23 cellular contexts compared by ENCODE assay signal in the genomic region with DNA sequence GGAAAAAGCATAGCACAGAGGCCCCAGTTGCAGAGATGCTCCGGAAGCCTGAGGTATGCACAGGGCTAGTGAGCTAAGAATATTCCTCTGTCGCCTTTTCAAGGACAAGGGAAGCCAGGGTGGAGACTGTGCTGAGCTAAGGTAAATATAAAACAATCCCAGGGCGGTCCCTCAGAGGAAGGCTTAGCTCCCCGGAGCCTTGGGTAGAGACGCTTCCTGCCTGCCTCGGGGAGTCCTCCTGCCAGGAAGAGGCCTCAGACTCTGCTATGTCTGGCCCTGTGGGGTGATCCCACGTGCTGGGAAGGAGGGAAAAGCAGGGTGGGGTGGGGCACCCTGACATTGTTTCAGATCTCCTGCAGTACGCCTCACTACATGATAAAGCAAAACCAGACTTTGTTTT.
DNase-seq lines count a peak whose midpoint lies in the region; ATAC-seq lines count a peak whose summit lies in the region.
"Had no signal": no experiment of that assay in that cellular context is flagged by ENCODE, and none has a peak within 500 bp of the region (broad histone marks: within the 10 kb centered on the region; RNA-seq: fewer than 3 reads in every experiment).

No MANE protein-coding gene starts in this region.

- DNase-seq in UCSD-AML1 (lab: John Stamatoyannopoulos, UW; ENCODE audit: unreplicated experiment) = peak; percentile 65
- peak; percentile 27 for DNase-seq in left ventricle myocardium superior
- DNase-seq in mucosa of gallbladder (ENCODE audit: low spot score) = peak; percentile 32
- DNase-seq in medulla oblongata (ENCODE audit: extremely low spot score) = no peak
- no peak for DNase-seq in DMS 273 (lab: John Stamatoyannopoulos, UW; ENCODE audit: unreplicated experiment)
- no peak for DNase-seq in stimulated activated naive CD4-positive, alpha-beta T cell (lab: John Stamatoyannopoulos, UW)
- DNase-seq: activated CD4-positive, alpha-beta memory T cell treated with anti-CD3 and anti-CD28 coated beads for 36 hours; activated CD8-positive, alpha-beta memory T cell treated with anti-CD3 and anti-CD28 coated beads, Interleukin-2, amount 50 U/mL, for 48 hours; gastrocnemius medialis; islet precursor cell; MG63; naive B cell; NCI-H1417 treated with DMSO at 0.1 percent for 48 hours; NCI-H2107; psoas muscle; RPMI8226; stimulated activated naive CD8-positive, alpha-beta T cell treated with anti-CD3 and anti-CD28 coated beads, Interleukin-15, Interleukin-2, amounts not matched to agents 100 U/mL and 50 U/mL, for 24 hours had no signal

- no peaks in the 10 kb centered on the region for H4K20me1 ChIP-seq in BLaER1

- intact Hi-C loops in left ventricle myocardium superior (cut with micrococcal nuclease) = loop anchor here (10.0 kb wide), 1 partner anchor 336 kb away; no protein-coding TSS in a partner anchor

- H3K4me2 ChIP-seq in BLaER1 = peak overlapping the region; percentile 83

- H3K27ac ChIP-seq in BLaER1 = peak overlapping the region; percentile 80
- H3K27ac ChIP-seq: gastrocnemius medialis, psoas muscle, SK-N-MC had no signal

- H3K4me1 ChIP-seq in BLaER1 = peaks cover 52% of the 10 kb centered on the region
- H3K4me1 ChIP-seq: gastrocnemius medialis, psoas muscle had no signal

- H3K9ac ChIP-seq in BLaER1 = no peak overlapping the region

- no peaks in the 10 kb centered on the region for H3K27me3 ChIP-seq in BLaER1
- H3K27me3 ChIP-seq: gastrocnemius medialis, MG63 had no signal

- no peaks in the 10 kb centered on the region for H3K36me3 ChIP-seq in BLaER1
- H3K36me3 ChIP-seq: gastrocnemius medialis, MG63 had no signal

- 0 out of 2 replicates have a peak overlapping the region, but pooled peaks have one; percentile 23 for H3K4me3 ChIP-seq in BLaER1
- H3K4me3 ChIP-seq: gastrocnemius medialis, K562, MG63, psoas muscle, SK-N-MC had no signal

- H3K9me3 ChIP-seq in BLaER1 = no peaks in the 10 kb centered on the region
- H3K9me3 ChIP-seq: gastrocnemius medialis, MG63, psoas muscle had no signal

- ATAC-seq in left ventricle myocardium superior (peak; percentile 81), HG03159 (IDR thresholded peaks at IDR 0.05; ENCODE audit: unreplicated experiment) (no peak)
- ATAC-seq: activated CD4-positive, CD25-positive, alpha-beta regulatory T cell treated with anti-CD3 and anti-CD28 coated beads, Interleukin-2, amount 50 U/mL, for 24 hours; activated T-helper 17 cell treated with anti-CD3 and anti-CD28 coated beads, Interleukin-2, amount 50 U/mL, for 72 hours; K562; stimulated activated naive CD8-positive, alpha-beta T cell treated with anti-CD3 and anti-CD28 coated beads, Interleukin-15, Interleukin-2, amounts not matched to agents 100 U/mL and 50 U/mL, for 24 hours had no signal

Comparison
In these comparisons a context has a peak if more than half of its experiments do, and no peak if none do; other contexts are left out.
1. DNase-seq: peak in UCSD-AML1 (single experiment), left ventricle myocardium superior (single experiment) and mucosa of gallbladder (single experiment); none in medulla oblongata (single experiment), DMS 273 (single experiment) and stimulated activated naive CD4-positive, alpha-beta T cell (0 of 6).